In the genomic region with DNA sequence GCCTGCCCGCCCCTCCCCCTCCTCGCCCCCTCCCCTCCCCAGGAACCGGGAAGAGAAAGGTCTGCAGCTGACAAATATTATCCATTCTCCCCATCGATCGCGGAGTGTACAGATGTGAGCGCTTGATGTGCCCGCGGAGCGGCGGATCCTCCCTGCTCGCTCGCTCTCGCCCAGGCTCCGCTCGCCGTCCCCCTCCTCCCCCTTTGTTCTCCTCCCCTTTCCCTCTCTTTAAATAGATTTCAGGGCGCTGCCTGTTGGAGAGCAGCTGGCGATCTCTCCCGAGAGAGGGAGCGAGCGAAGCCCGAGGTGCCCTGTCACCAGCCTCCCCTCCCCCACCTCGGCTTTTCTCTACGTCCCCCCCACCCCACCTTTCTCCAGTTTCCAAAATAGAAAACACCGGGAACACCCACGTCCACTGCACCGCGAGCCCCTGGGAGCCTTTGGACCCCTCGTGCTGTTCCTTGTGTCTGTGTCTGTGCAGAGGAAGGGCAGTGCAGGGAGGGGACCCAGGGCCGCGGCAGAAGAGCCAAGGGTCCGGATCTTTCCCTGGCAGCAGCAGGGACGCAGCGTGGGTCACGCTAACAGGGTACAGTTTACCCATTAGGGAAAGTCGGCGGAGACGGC, we compare ENCODE assay signal across 1 cellular context.
TF ChIP-seq lines count a peak whose summit lies in the region.

No MANE protein-coding gene starts in this region.

TF ChIP-seq in HepG2, 621 proteins besides CTCF, POLR2A, EP300 and RAD21 (continued from another document):
- TF ChIP-seq, protein P1, sequence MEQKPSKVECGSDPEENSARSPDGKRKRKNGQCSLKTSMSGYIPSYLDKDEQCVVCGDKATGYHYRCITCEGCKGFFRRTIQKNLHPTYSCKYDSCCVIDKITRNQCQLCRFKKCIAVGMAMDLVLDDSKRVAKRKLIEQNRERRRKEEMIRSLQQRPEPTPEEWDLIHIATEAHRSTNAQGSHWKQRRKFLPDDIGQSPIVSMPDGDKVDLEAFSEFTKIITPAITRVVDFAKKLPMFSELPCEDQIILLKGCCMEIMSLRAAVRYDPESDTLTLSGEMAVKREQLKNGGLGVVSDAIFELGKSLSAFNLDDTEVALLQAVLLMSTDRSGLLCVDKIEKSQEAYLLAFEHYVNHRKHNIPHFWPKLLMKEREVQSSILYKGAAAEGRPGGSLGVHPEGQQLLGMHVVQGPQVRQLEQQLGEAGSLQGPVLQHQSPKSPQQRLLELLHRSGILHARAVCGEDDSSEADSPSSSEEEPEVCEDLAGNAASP (CRISPR knock-in tag; IDR thresholded peaks at IDR 0.05; ENCODE audit: borderline replicate concordance): peak; percentile 42; the same call in 1 of the 2 replicates
- TF ChIP-seq GPN1 (CRISPR knock-in tag; IDR thresholded peaks at IDR 0.05; ENCODE audit: borderline replicate concordance): no peak
- TF ChIP-seq RNF2 (conservative IDR thresholded peaks at IDR 0.05; ENCODE audit: low read depth): no peak
- TF ChIP-seq ZBTB7B (CRISPR knock-in tag; IDR thresholded peaks at IDR 0.05): no peak
- TF ChIP-seq HOXA9 (CRISPR knock-in tag; IDR thresholded peaks at IDR 0.05; ENCODE audit: borderline replicate concordance): no peak
- no peak for TF ChIP-seq ATM (IDR thresholded peaks at IDR 0.05; ENCODE audit: borderline replicate concordance)
- TF ChIP-seq ZNF790 (CRISPR knock-in tag; IDR thresholded peaks at IDR 0.05; ENCODE audit: borderline replicate concordance): no peak
- no peak for TF ChIP-seq KDM4B (CRISPR knock-in tag; IDR thresholded peaks at IDR 0.05)
- no peak for TF ChIP-seq ZFP90 (CRISPR knock-in tag; IDR thresholded peaks at IDR 0.05; ENCODE audit: borderline replicate concordance)
- TF ChIP-seq, protein P2, sequence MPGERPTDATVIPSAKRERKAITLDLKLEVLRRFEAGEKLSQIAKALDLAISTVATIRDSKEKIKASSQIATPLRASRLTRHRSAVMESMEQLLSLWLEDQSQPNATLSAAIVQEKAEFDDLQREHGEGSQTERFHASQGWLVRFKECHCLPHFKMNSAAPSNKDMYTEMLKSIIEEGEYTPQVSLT (CRISPR knock-in tag; IDR thresholded peaks at IDR 0.05; ENCODE audit: borderline replicate concordance, low read depth): no peak
- TF ChIP-seq ZFY (CRISPR knock-in tag; IDR thresholded peaks at IDR 0.05): no peak
